Comparison of ENCODE assay signal across 14 cellular contexts in the genomic region with DNA sequence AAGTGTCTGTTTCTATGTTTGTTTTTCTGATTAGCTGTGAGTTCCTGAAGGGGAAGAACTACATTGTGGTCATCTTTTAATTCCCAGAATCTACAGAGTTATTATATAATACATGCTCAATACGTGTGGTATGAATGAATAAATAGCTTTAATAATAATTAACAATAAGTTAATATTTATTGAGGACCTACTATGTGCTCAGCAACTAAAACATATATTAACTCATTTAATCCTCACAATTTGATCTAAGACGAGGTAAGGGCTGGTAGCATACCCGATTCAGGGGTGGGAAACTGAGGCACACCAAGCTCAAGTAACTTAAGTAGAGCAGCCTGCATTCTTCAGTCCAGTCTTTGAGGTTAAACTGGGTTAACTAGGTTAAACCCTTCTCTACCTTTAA.
"Had no signal": no experiment of that assay in that cellular context is flagged by ENCODE, and none has a peak within 500 bp of the region (broad histone marks: within the 10 kb centered on the region; RNA-seq: fewer than 3 reads in every experiment).

No MANE protein-coding gene starts in this region.

- H3K9me3 Mint-ChIP-seq: activated CD4-positive, alpha-beta T cell treated with anti-CD3 and anti-CD28 coated beads, Interleukin-2, amount 10 ng/mL, durations not matched to agents 7 days and 5 days; activated T-cell treated with anti-CD3 and anti-CD28 coated beads, Interleukin-2, amount 50 U/mL, for 72 hours; neural crest cell had no signal

- H3K36me3 ChIP-seq: adrenal gland, vagina had no signal

- H3K4me1 Mint-ChIP-seq: neural crest cell had no signal

- H3K27me3 Mint-ChIP-seq: activated CD4-positive, alpha-beta T cell treated with anti-CD3 and anti-CD28 coated beads, Interleukin-2, amount 10 ng/mL, durations not matched to agents 7 days and 5 days had no signal

- DNase-seq: activated CD4-positive, alpha-beta T cell treated with anti-CD3 and anti-CD28 coated beads, Interleukin-2, amount 10 ng/mL, durations not matched to agents 7 days and 5 days; activated T-cell treated with anti-CD3 and anti-CD28 coated beads, Interleukin-2, amount 50 U/mL, for 72 hours; adrenal gland; caudate nucleus; effector CD8-positive, alpha-beta T cell; heart right ventricle; islet precursor cell; stimulated activated CD4-positive, alpha-beta T cell treated with anti-CD3 and anti-CD28 coated beads, Interleukin-4, amount 100 ng/mL, for 24 hours had no signal

- H3K4me3 ChIP-seq: adrenal gland, coronary artery, heart right ventricle, tibial nerve, vagina had no signal

- H3K9me3 ChIP-seq: adrenal gland, heart right ventricle, tibial nerve, vagina had no signal

- H3K4me1 ChIP-seq: adrenal gland had no signal

- H3K27ac ChIP-seq: adrenal gland, coronary artery, tibial nerve, vagina had no signal

- H3K4me3 Mint-ChIP-seq: activated CD4-positive, alpha-beta T cell treated with anti-CD3 and anti-CD28 coated beads, Interleukin-2, amount 10 ng/mL, durations not matched to agents 7 days and 5 days; neural crest cell; WTC11 had no signal

- H3K27me3 ChIP-seq: adrenal gland, heart right ventricle, tibial nerve, vagina had no signal

- ATAC-seq: activated T-cell treated with anti-CD3 and anti-CD28 coated beads, Interleukin-2, amount 50 U/mL, for 72 hours; heart right ventricle; left lobe of liver; WTC11 had no signal
